In genomic region chr4:147732516-147733193, GRCh38 we compare ENCODE assay signal across 8 cellular contexts. TPM values are rescaled to one million over a fixed set of nuclear protein-coding genes. Genes with fewer than 3 reads are reported as not detected.
DNase-seq lines count a peak whose midpoint lies in the region; ATAC-seq and TF ChIP-seq lines count a peak whose summit lies in the region.

No MANE protein-coding gene starts in this region.

- peak overlapping the region; percentile 80 for H3K9ac ChIP-seq in fibroblast of lung (ENCODE audit: insufficient read depth, low read length)

- H4K20me1 ChIP-seq in fibroblast of lung (ENCODE audit: control insufficient read depth, extremely low read depth, insufficient read depth, low read length): no peaks in the 10 kb centered on the region

- no peak for DNase-seq in CD14-positive monocyte (ENCODE audit: low spot score)
- peak; percentile 47 to 60 for DNase-seq in fibroblast of lung (ENCODE audit: low read depth in 2 of 2)
- DNase-seq in nephron progenitor cell: peak; percentile 70
- DNase-seq in middle frontal gyrus (ENCODE audit: extremely low spot score, low spot score): no peak
- DNase-seq in hippocampal formation (lab: John Stamatoyannopoulos, UW): no peak

- H3K79me2 ChIP-seq in fibroblast of lung (ENCODE audit: control insufficient read depth, insufficient read depth, low read length): peaks cover 56% of the 10 kb centered on the region

- H3K36me3 Mint-ChIP-seq in CD14-positive monocyte (no peaks in the 10 kb centered on the region), nephron progenitor cell (ENCODE audit: low read depth) (peaks cover 6% of the 10 kb centered on the region)

- H2AFZ ChIP-seq in fibroblast of lung (ENCODE audit: low read length): peak overlapping the region; percentile 77

- H3K4me1 ChIP-seq in fibroblast of lung (ENCODE audit: control insufficient read depth, extremely low read depth, insufficient read depth, low read length): peaks cover 16% of the 10 kb centered on the region

- intact Hi-C loops in CD14-positive monocyte (cut with micrococcal nuclease): loop anchor here (5.0 to 10.0 kb wide), 2 partner anchors 45 to 132 kb away; no protein-coding TSS in a partner anchor

- no peaks in the 10 kb centered on the region for H3K9me3 ChIP-seq in fibroblast of lung (ENCODE audit: control insufficient read depth, insufficient read depth, low read depth, low read length)

- H3K4me3 ChIP-seq in fibroblast of lung (replicated peaks in 1 of 4; ENCODE audit: control extremely low read depth in 1 of 4, insufficient read depth in 1 of 4, low read depth in 3 of 4, low read length in 4 of 4): peak overlapping the region; percentile 76 to 97 (median 90)

- ATAC-seq in GM19328 (IDR thresholded peaks at IDR 0.05; ENCODE audit: unreplicated experiment) (peak; percentile 30), HG03432 (IDR thresholded peaks at IDR 0.05; ENCODE audit: unreplicated experiment) (peak; percentile 24)

- H3K9me3 Mint-ChIP-seq in CD14-positive monocyte (no peaks in the 10 kb centered on the region), nephron progenitor cell (no peaks in the 10 kb centered on the region)

- H3K27ac Mint-ChIP-seq in CD14-positive monocyte (peak overlapping the region in 4 of 7 donors; percentile 55 to 84 (median 72)), nephron progenitor cell (peak overlapping the region; percentile 87)

- H3K27me3 Mint-ChIP-seq in CD14-positive monocyte (ENCODE audit: low read depth in 3 of 3) (peaks cover 5 to 17% (median 11%) of the 10 kb centered on the region in 3 donors), nephron progenitor cell (ENCODE audit: low read depth, poor library complexity) (peaks cover 6% of the 10 kb centered on the region)

- H3K27me3 ChIP-seq in fibroblast of lung (ENCODE audit: control insufficient read depth, insufficient read depth, low read length): no peaks in the 10 kb centered on the region

- H3K4me1 Mint-ChIP-seq in CD14-positive monocyte (peaks cover 26% of the 10 kb centered on the region), nephron progenitor cell (peaks cover 69% of the 10 kb centered on the region)

- no peak for TF ChIP-seq CTCF in CD14-positive monocyte (IDR thresholded peaks at IDR 0.05)
- TF ChIP-seq CTCF in VCaP (conservative IDR thresholded peaks at IDR 0.05): no peak
- no peak for TF ChIP-seq CTCF in fibroblast of lung (conservative IDR thresholded peaks at IDR 0.05 in 1 of 2, IDR thresholded peaks at IDR 0.05 in 1 of 2; ENCODE audit: low read depth in 1 of 2, low read length in 2 of 2)
- no peak for TF ChIP-seq CTCF in nephron progenitor cell (IDR thresholded peaks at IDR 0.05)

- H3K36me3 ChIP-seq in fibroblast of lung (ENCODE audit: control insufficient read depth, insufficient read depth, low read length): peaks cover 1% of the 10 kb centered on the region

- H3K27ac ChIP-seq in VCaP (peak overlapping the region; percentile 93), fibroblast of lung (ENCODE audit: insufficient read depth, low read length) (peak overlapping the region; percentile 83)

- H3K4me3 Mint-ChIP-seq in CD14-positive monocyte (peak overlapping the region; percentile 97 to 98), nephron progenitor cell (peak overlapping the region; percentile 97)

- peak overlapping the region; percentile 96 for H3K4me2 ChIP-seq in fibroblast of lung (ENCODE audit: extremely low read depth, insufficient read depth, low read length)

RNA-seq across cellular contexts. Expression of gene ARHGAP10, which starts 0.8 kb away (rescaled TPM):
- polyA plus RNA-seq in CD14-positive monocyte: 1 to 10 TPM; 1.7 to 3.0 TPM
- total RNA-seq in fibroblast of lung: 29.5 and 35.8 TPM in 2 replicates
- 21.6 and 32.0 TPM in 2 replicates for polyA plus RNA-seq in fibroblast of lung
- 21.5 and 31.9 TPM in 2 replicates for polyA plus RNA-seq in fibroblast of lung (2012)
- polyA minus RNA-seq in fibroblast of lung (ENCODE audit: low replicate concordance): 33.8 and 42.5 TPM in 2 replicates

RNA-seq across cellular contexts. Expression of gene PRMT9, which starts 48.7 kb away (rescaled TPM):
- polyA plus RNA-seq in CD14-positive monocyte (1 to 10 TPM; 1.6 to 2.0 TPM), fibroblast of lung (6.2 and 8.8 TPM in 2 replicates)
- 10.3 and 14.4 TPM in 2 replicates for total RNA-seq in fibroblast of lung
- 4.8 and 6.2 TPM in 2 replicates for polyA plus RNA-seq in fibroblast of lung (2012)
- polyA minus RNA-seq in fibroblast of lung (ENCODE audit: low replicate concordance): 2.3 and 3.5 TPM in 2 replicates

Comparison
In these comparisons a context has a peak if more than half of its experiments do, and no peak if none do; other contexts are left out.
1. DNase-seq: peak in fibroblast of lung (2 of 2) and nephron progenitor cell (single experiment); none in CD14-positive monocyte (single experiment), middle frontal gyrus (single experiment) and hippocampal formation (0 of 2).